30 cellular contexts compared by ENCODE assay signal in genomic region chr3:181533811-181534210, GRCh38.
"Had no signal": no experiment of that assay in that cellular context is flagged by ENCODE, and none has a peak within 500 bp of the region (broad histone marks: within the 10 kb centered on the region; RNA-seq: fewer than 3 reads in every experiment).

No MANE protein-coding gene starts in this region.

- H3K4me3 ChIP-seq: body of pancreas, coronary artery, right atrium auricular region, smooth muscle cell, thyroid gland, upper lobe of right lung had no signal

- H3K36me3 Mint-ChIP-seq: activated CD8-positive, alpha-beta memory T cell treated with anti-CD3 and anti-CD28 coated beads, Interleukin-2, amount 10 ng/mL, durations not matched to agents 7 days and 5 days; activated naive CD8-positive, alpha-beta T cell; stimulated activated memory B cell treated with anti-CD40 and anti-IgM and Interleukin-4, amounts not matched to agents 10 μg/mL and 1 μg/mL and 100 μg/mL, for 72 hours had no signal

- H3K9me3 ChIP-seq: body of pancreas, right atrium auricular region, thyroid gland, upper lobe of right lung had no signal

- H3K4me1 Mint-ChIP-seq: activated CD4-positive, alpha-beta T cell treated with anti-CD3 and anti-CD28 coated beads for 36 hours; activated CD8-positive, alpha-beta memory T cell treated with anti-CD3 and anti-CD28 coated beads, Interleukin-2, amount 10 ng/mL, durations not matched to agents 7 days and 5 days; stimulated activated memory B cell treated with anti-CD40 and anti-IgM and Interleukin-4, amounts not matched to agents 10 μg/mL and 1 μg/mL and 100 μg/mL, for 72 hours; stimulated activated naive CD8-positive, alpha-beta T cell treated with anti-CD3 and anti-CD28 coated beads, Interleukin-15, amount 100 ng/mL, for 72 hours had no signal

- H3K27ac Mint-ChIP-seq: activated CD4-positive, alpha-beta T cell treated with anti-CD3 and anti-CD28 coated beads for 36 hours; activated CD8-positive, alpha-beta memory T cell treated with anti-CD3 and anti-CD28 coated beads, Interleukin-2, amount 10 ng/mL, durations not matched to agents 7 days and 5 days; activated CD8-positive, alpha-beta T cell treated with anti-CD3 and anti-CD28 coated beads, Interleukin-2, amount 10 ng/mL, durations not matched to agents 7 days and 5 days; activated naive CD8-positive, alpha-beta T cell; activated T-cell treated with anti-CD3 and anti-CD28 coated beads, Interleukin-2, amount 50 U/mL, for 72 hours; naive thymus-derived CD4-positive, alpha-beta T cell; stimulated activated memory B cell treated with anti-CD40 and anti-IgM and Interleukin-4, amounts not matched to agents 10 μg/mL and 1 μg/mL and 100 μg/mL, for 72 hours; stimulated activated naive CD8-positive, alpha-beta T cell treated with anti-CD3 and anti-CD28 coated beads, Interleukin-15, amount 100 ng/mL, for 72 hours; T-helper 2 cell treated with Interferon-gamma antibody and Interleukin-4, amounts not matched to agents 5 μg/mL and 100 μg/mL, for 36 hours had no signal

- H3K4me1 ChIP-seq: body of pancreas, right atrium auricular region, thyroid gland, upper lobe of right lung had no signal

- H3K36me3 ChIP-seq: right atrium auricular region, thyroid gland, upper lobe of right lung had no signal

- H3K27me3 ChIP-seq: body of pancreas, dorsolateral prefrontal cortex, right atrium auricular region, thyroid gland, upper lobe of right lung had no signal

- DNase-seq: activated CD4-positive, alpha-beta T cell treated with anti-CD3 and anti-CD28 coated beads for 36 hours; activated CD4-positive, CD25-positive, alpha-beta regulatory T cell; activated CD8-positive, alpha-beta memory T cell treated with anti-CD3 and anti-CD28 coated beads, Interleukin-2, amount 10 ng/mL, durations not matched to agents 7 days and 5 days; activated CD8-positive, alpha-beta T cell treated with anti-CD3 and anti-CD28 coated beads, Interleukin-2, amount 10 ng/mL, durations not matched to agents 7 days and 5 days; activated naive CD4-positive, alpha-beta T cell treated with Interleukin-2 at 50 U/mL for 16 hours; activated T-cell treated with anti-CD3 and anti-CD28 coated beads for 4 hours; activated T-cell treated with anti-CD3 and anti-CD28 coated beads, Interleukin-2, amount 50 U/mL, for 72 hours; anterior cingulate cortex; body of pancreas; dorsolateral prefrontal cortex; effector memory CD4-positive, alpha-beta T cell; head of caudate nucleus; hippocampal formation; kidney; left colon; midbrain; naive thymus-derived CD4-positive, alpha-beta T cell; stimulated activated CD4-positive, alpha-beta T cell treated with anti-CD3 and anti-CD28 coated beads, Interleukin-1b, Interleukin-23, amount 100 ng/mL, for 48 hours; stimulated activated CD4-positive, alpha-beta T cell treated with anti-CD3 and anti-CD28 coated beads, Interleukin-4, amount 100 ng/mL, for 4 hours; stimulated activated CD8-positive, alpha-beta memory T cell treated with anti-CD3 and anti-CD28 coated beads, Interleukin-4, amount 100 ng/mL, for 48 hours; stimulated activated naive CD8-positive, alpha-beta T cell treated with anti-CD3 and anti-CD28 coated beads, Interleukin-15, amount 100 ng/mL, for 72 hours; substantia nigra; thyroid gland; upper lobe of right lung had no signal

- H3K4me2 ChIP-seq: smooth muscle cell had no signal

- H3K27me3 Mint-ChIP-seq: activated CD4-positive, alpha-beta T cell treated with anti-CD3 and anti-CD28 coated beads for 36 hours; activated CD8-positive, alpha-beta memory T cell treated with anti-CD3 and anti-CD28 coated beads, Interleukin-2, amount 10 ng/mL, durations not matched to agents 7 days and 5 days; activated naive CD8-positive, alpha-beta T cell; naive thymus-derived CD4-positive, alpha-beta T cell; stimulated activated memory B cell treated with anti-CD40 and anti-IgM and Interleukin-4, amounts not matched to agents 10 μg/mL and 1 μg/mL and 100 μg/mL, for 72 hours; stimulated activated naive CD8-positive, alpha-beta T cell treated with anti-CD3 and anti-CD28 coated beads, Interleukin-15, amount 100 ng/mL, for 72 hours had no signal

- H3K4me3 Mint-ChIP-seq: activated CD4-positive, alpha-beta T cell treated with anti-CD3 and anti-CD28 coated beads for 36 hours; activated CD8-positive, alpha-beta memory T cell treated with anti-CD3 and anti-CD28 coated beads, Interleukin-2, amount 10 ng/mL, durations not matched to agents 7 days and 5 days; activated CD8-positive, alpha-beta T cell treated with anti-CD3 and anti-CD28 coated beads, Interleukin-2, amount 10 ng/mL, durations not matched to agents 7 days and 5 days; activated naive CD8-positive, alpha-beta T cell; activated T-cell treated with anti-CD3 and anti-CD28 coated beads, Interleukin-2, amount 50 U/mL, for 72 hours; naive thymus-derived CD4-positive, alpha-beta T cell; stimulated activated memory B cell treated with anti-CD40 and anti-IgM and Interleukin-4, amounts not matched to agents 10 μg/mL and 1 μg/mL and 100 μg/mL, for 72 hours; stimulated activated naive CD8-positive, alpha-beta T cell treated with anti-CD3 and anti-CD28 coated beads, Interleukin-15, amount 100 ng/mL, for 72 hours; T-helper 2 cell treated with Interferon-gamma antibody and Interleukin-4, amounts not matched to agents 5 μg/mL and 100 μg/mL, for 36 hours had no signal

- ATAC-seq: activated CD4-positive, alpha-beta T cell treated with anti-CD3 and anti-CD28 coated beads for 36 hours; activated CD8-positive, alpha-beta memory T cell treated with anti-CD3 and anti-CD28 coated beads, Interleukin-2, amount 10 ng/mL, durations not matched to agents 7 days and 5 days; activated CD8-positive, alpha-beta T cell treated with anti-CD3 and anti-CD28 coated beads, Interleukin-2, amount 10 ng/mL, durations not matched to agents 7 days and 5 days; activated T-cell treated with anti-CD3 and anti-CD28 coated beads, Interleukin-2, amount 50 U/mL, for 72 hours; body of pancreas; left colon; naive thymus-derived CD4-positive, alpha-beta T cell; stimulated activated memory B cell treated with anti-CD40 and anti-IgM and Interleukin-4, amounts not matched to agents 10 μg/mL and 1 μg/mL and 100 μg/mL, for 72 hours; stimulated activated naive CD8-positive, alpha-beta T cell treated with anti-CD3 and anti-CD28 coated beads, Interleukin-15, amount 100 ng/mL, for 72 hours; upper lobe of right lung had no signal

- H3K27ac ChIP-seq: body of pancreas, coronary artery, right atrium auricular region, thyroid gland, upper lobe of right lung had no signal
